ENCODE assay signal across 18 cellular contexts in genomic region chr1:80384037-80384830, GRCh38.
A peak's percentile ranks its signal among the peaks of the same experiment; 100 is the strongest.
DNase-seq lines count a peak whose midpoint lies in the region; ATAC-seq, FAIRE-seq and TF ChIP-seq lines count a peak whose summit lies in the region.
"Had no signal": no experiment of that assay in that cellular context is flagged by ENCODE, and none has a peak within 500 bp of the region (broad histone marks: within the 10 kb centered on the region; RNA-seq: fewer than 3 reads in every experiment).

No MANE protein-coding gene starts in this region.

- H3K27me3 Mint-ChIP-seq in MCF 10A (ENCODE audit: insufficient read depth, unreplicated experiment) (no peaks in the 10 kb centered on the region), GM23338 (ENCODE audit: insufficient read depth, low read depth, poor library complexity) (no peaks in the 10 kb centered on the region)
- no peaks in the 10 kb centered on the region for H3K27me3 Mint-ChIP-seq in stimulated activated memory B cell treated with anti-CD40 and anti-IgM and Interleukin-4, amounts not matched to agents 10 μg/mL and 1 μg/mL and 100 μg/mL, for 72 hours
- H3K27me3 Mint-ChIP-seq: CD4-positive, alpha-beta memory T cell had no signal

- H3K4me1 ChIP-seq in breast epithelium (no peaks in the 10 kb centered on the region), GM23338 (ENCODE audit: insufficient read depth) (peaks cover 3% of the 10 kb centered on the region; the same call in 1 of the 2 replicates)
- H3K4me1 ChIP-seq: Peyer's patch had no signal

- H3K9me3 Mint-ChIP-seq in MCF 10A (ENCODE audit: unreplicated experiment) (no peaks in the 10 kb centered on the region), GM23338 (peaks cover 1% of the 10 kb centered on the region; the same call in 2 of the 3 replicates)
- H3K9me3 Mint-ChIP-seq in stimulated activated memory B cell treated with anti-CD40 and anti-IgM and Interleukin-4, amounts not matched to agents 10 μg/mL and 1 μg/mL and 100 μg/mL, for 72 hours = peaks cover under 1% of the 10 kb centered on the region

- H3K4me3 ChIP-seq in breast epithelium (no peak overlapping the region), bronchial epithelial cell (ENCODE audit: low read depth, low read length) (no peak overlapping the region), GM23338 (no peak overlapping the region)
- H3K4me3 ChIP-seq: Peyer's patch had no signal

- H3K4me2 ChIP-seq in GM23338 = no peak overlapping the region

- intact Hi-C loops in MCF 10A (cut with micrococcal nuclease) (no loop called here), breast epithelium (cut with DNase I; ENCODE audit: low total_unique reads) (no loop called here)

- ATAC-seq in GM23338 = no peak
- ATAC-seq in stimulated activated memory B cell treated with anti-CD40 and anti-IgM and Interleukin-4, amounts not matched to agents 10 μg/mL and 1 μg/mL and 100 μg/mL, for 72 hours = no peak

- no peaks in the 10 kb centered on the region for H4K20me1 ChIP-seq in GM23338 (replicated peaks; ENCODE audit: insufficient read depth)

- H3F3A ChIP-seq in GM23338 (replicated peaks; ENCODE audit: low read depth) = no peaks in the 10 kb centered on the region

- DNase-seq in MCF 10A (ENCODE audit: unreplicated experiment) = peak; percentile 11
- no peak for DNase-seq in breast epithelium (ENCODE audit: low spot score in 2 of 2)
- DNase-seq in bronchial epithelial cell (ENCODE audit: low read depth) = peak; percentile 77
- DNase-seq in iris pigment epithelial cell (ENCODE audit: low read depth) = peak; percentile 55
- DNase-seq in activated CD4-positive, CD25-positive, alpha-beta regulatory T cell treated with anti-CD3 and anti-CD28 coated beads, Interleukin-2, amount 50 U/mL, for 72 hours = no peak
- DNase-seq in GM23338 (ENCODE audit: low spot score) = no peak
- DNase-seq in mesenteric fat pad (ENCODE audit: low spot score) = no peak
- DNase-seq: Calu3; CD4-positive, alpha-beta memory T cell; Karpas-422; NCI-H1105; NCI-H1694; NCI-H524; Peyer's patch; SHP77 had no signal

- H3K9me3 ChIP-seq in breast epithelium = peaks cover 0 to 1% of the 10 kb centered on the region in 2 donors
- H3K9me3 ChIP-seq: Peyer's patch had no signal

- no peak for TF ChIP-seq POLR2A in breast epithelium (IDR thresholded peaks at IDR 0.05)

- BruUV-seq in MCF 10A (replicated peaks; lab: Mats Ljungman, UMichigan) = no TSS peak

- H3K4me3 Mint-ChIP-seq in MCF 10A (ENCODE audit: unreplicated experiment) = no peak overlapping the region
- no peak overlapping the region for H3K4me3 Mint-ChIP-seq in GM23338
- H3K4me3 Mint-ChIP-seq in stimulated activated memory B cell treated with anti-CD40 and anti-IgM and Interleukin-4, amounts not matched to agents 10 μg/mL and 1 μg/mL and 100 μg/mL, for 72 hours = no peak overlapping the region
- H3K4me3 Mint-ChIP-seq: CD4-positive, alpha-beta memory T cell had no signal

- no peaks in the 10 kb centered on the region for H3K79me2 ChIP-seq in GM23338 (replicated peaks; ENCODE audit: insufficient read depth)

- no peak overlapping the region for H3K27ac Mint-ChIP-seq in MCF 10A (ENCODE audit: low read depth, unreplicated experiment)
- H3K27ac Mint-ChIP-seq in GM23338 = no peak overlapping the region
- no peak overlapping the region for H3K27ac Mint-ChIP-seq in stimulated activated memory B cell treated with anti-CD40 and anti-IgM and Interleukin-4, amounts not matched to agents 10 μg/mL and 1 μg/mL and 100 μg/mL, for 72 hours
- H3K27ac Mint-ChIP-seq: CD4-positive, alpha-beta memory T cell had no signal

- H2AFZ ChIP-seq in GM23338 = no peak overlapping the region

- POLR2A ChIA-PET in MCF 10A (lab: Yijun Ruan, JAX) = interaction anchor here (0.6 to 1.4 kb wide), 2 partner anchors 8 to 272 kb away, joined by 3 to 5 read pairs; no protein-coding TSS in a partner anchor

- H3K9me2 ChIP-seq in GM23338 (ENCODE audit: insufficient read depth) = no peaks in the 10 kb centered on the region; the same call in 1 of the 2 replicates

- no peaks in the 10 kb centered on the region for H3K27me3 ChIP-seq in breast epithelium
- no peaks in the 10 kb centered on the region for H3K27me3 ChIP-seq in bronchial epithelial cell (ENCODE audit: control insufficient read depth, insufficient read depth, low read length)
- no peaks in the 10 kb centered on the region for H3K27me3 ChIP-seq in GM23338 (ENCODE audit: insufficient read depth)
- H3K27me3 ChIP-seq: Peyer's patch had no signal

- H3K36me3 ChIP-seq in breast epithelium = no peaks in the 10 kb centered on the region
- H3K36me3 ChIP-seq in bronchial epithelial cell (ENCODE audit: control insufficient read depth, insufficient read depth, low read length) = no peaks in the 10 kb centered on the region
- H3K36me3 ChIP-seq in GM23338 (ENCODE audit: insufficient read depth) = no peaks in the 10 kb centered on the region
- H3K36me3 ChIP-seq: Peyer's patch had no signal

- no peak overlapping the region for H3K27ac ChIP-seq in breast epithelium
- H3K27ac ChIP-seq in GM23338 (ENCODE audit: low read depth) = no peak overlapping the region
- H3K27ac ChIP-seq: 22Rv1, Peyer's patch had no signal

- H3K4me1 Mint-ChIP-seq in MCF 10A (ENCODE audit: insufficient read depth, unreplicated experiment) (no peaks in the 10 kb centered on the region), GM23338 (peaks cover 9% of the 10 kb centered on the region; the same call in 2 of the 3 replicates)
- no peaks in the 10 kb centered on the region for H3K4me1 Mint-ChIP-seq in stimulated activated memory B cell treated with anti-CD40 and anti-IgM and Interleukin-4, amounts not matched to agents 10 μg/mL and 1 μg/mL and 100 μg/mL, for 72 hours
- H3K4me1 Mint-ChIP-seq: CD4-positive, alpha-beta memory T cell had no signal

- FAIRE-seq in bronchial epithelial cell (lab: Jason Lieb, UNC) = no peak
- FAIRE-seq: H1 had no signal

- CTCF ChIA-PET in MCF 10A (lab: Yijun Ruan, JAX) = no interaction called here

- H3K36me3 Mint-ChIP-seq in MCF 10A (ENCODE audit: insufficient read depth, unreplicated experiment) (peaks cover 1% of the 10 kb centered on the region), GM23338 (ENCODE audit: low read depth) (peaks cover 3% of the 10 kb centered on the region; the same call in 2 of the 3 replicates)
- H3K36me3 Mint-ChIP-seq in stimulated activated memory B cell treated with anti-CD40 and anti-IgM and Interleukin-4, amounts not matched to agents 10 μg/mL and 1 μg/mL and 100 μg/mL, for 72 hours = no peaks in the 10 kb centered on the region
- H3K36me3 Mint-ChIP-seq: CD4-positive, alpha-beta memory T cell had no signal

- TF ChIP-seq CTCF in MCF 10A (IDR thresholded peaks at IDR 0.05; ENCODE audit: unreplicated experiment) = no peak
- no peak for TF ChIP-seq CTCF in breast epithelium (IDR thresholded peaks at IDR 0.05)
- no peak for TF ChIP-seq CTCF in bronchial epithelial cell (IDR thresholded peaks at IDR 0.05; ENCODE audit: insufficient read depth, low read length, severe bottlenecking)
- no peak for TF ChIP-seq CTCF in GM23338 (conservative IDR thresholded peaks at IDR 0.05; ENCODE audit: low read depth in 2 of 2)

TF ChIP-seq in GM23338, 12 proteins besides CTCF, POLR2A, EP300 and RAD21:
- TF ChIP-seq NANOG (IDR thresholded peaks at IDR 0.05; ENCODE audit: borderline replicate concordance) (no peak), EZH2phosphoT487 (IDR thresholded peaks at IDR 0.05; ENCODE audit: unreplicated experiment) (no peak), STAT1 (IDR thresholded peaks at IDR 0.05; ENCODE audit: unreplicated experiment) (no peak), CREB1 (CRISPR knock-in tag; IDR thresholded peaks at IDR 0.05; ENCODE audit: low read depth) (no peak), REST (IDR thresholded peaks at IDR 0.05; ENCODE audit: unreplicated experiment) (no peak), EZH2 (IDR thresholded peaks at IDR 0.05; ENCODE audit: low read depth, unreplicated experiment) (no peak), ZNF114 (CRISPR knock-in tag; IDR thresholded peaks at IDR 0.05) (no peak)
- TF ChIP-seq, protein P1, sequence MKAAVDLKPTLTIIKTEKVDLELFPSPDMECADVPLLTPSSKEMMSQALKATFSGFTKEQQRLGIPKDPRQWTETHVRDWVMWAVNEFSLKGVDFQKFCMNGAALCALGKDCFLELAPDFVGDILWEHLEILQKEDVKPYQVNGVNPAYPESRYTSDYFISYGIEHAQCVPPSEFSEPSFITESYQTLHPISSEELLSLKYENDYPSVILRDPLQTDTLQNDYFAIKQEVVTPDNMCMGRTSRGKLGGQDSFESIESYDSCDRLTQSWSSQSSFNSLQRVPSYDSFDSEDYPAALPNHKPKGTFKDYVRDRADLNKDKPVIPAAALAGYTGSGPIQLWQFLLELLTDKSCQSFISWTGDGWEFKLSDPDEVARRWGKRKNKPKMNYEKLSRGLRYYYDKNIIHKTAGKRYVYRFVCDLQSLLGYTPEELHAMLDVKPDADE (IDR thresholded peaks at IDR 0.05) = no peak

Comparison
In these comparisons a context has a peak if more than half of its experiments do, and no peak if none do; other contexts are left out.
1. DNase-seq: peak in MCF 10A (single experiment), bronchial epithelial cell (single experiment) and iris pigment epithelial cell (single experiment); none in breast epithelium (0 of 2), activated CD4-positive, CD25-positive, alpha-beta regulatory T cell treated with anti-CD3 and anti-CD28 coated beads, Interleukin-2, amount 50 U/mL, for 72 hours (single experiment), GM23338 (single experiment) and mesenteric fat pad (single experiment).